1 cellular context compared by ENCODE assay signal in the genomic region with DNA sequence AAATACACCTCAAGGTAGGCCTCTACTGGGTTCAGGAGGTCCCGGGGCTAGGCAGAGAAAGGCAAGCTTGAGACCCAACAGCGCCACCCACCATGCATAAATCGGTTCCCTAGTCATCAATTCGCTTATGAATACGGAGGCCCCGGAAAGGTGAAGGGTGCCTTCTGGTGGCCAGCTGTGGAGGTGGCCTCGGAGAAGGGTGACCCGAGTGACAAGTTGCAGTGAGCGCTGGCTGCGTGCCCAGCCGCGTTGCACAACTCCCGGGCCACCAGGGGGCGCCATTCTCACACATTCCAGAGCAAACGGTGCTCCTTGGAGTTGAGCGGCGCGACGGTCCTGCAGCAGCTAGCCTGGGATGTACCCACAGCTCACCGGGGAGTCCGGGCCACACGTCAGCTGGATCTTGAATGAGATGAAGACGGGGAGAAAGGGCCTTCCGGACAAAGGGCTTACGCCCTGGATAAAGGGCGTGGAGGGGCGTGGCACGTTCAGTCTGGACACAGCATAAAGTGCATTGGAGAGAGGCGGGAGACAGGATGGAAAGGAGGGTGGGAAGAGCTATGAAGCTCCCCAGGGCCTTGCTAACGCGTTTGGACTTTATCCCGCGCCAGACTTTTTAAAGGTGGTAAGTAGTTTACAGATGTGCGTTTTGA.
TF ChIP-seq lines count a peak whose summit lies in the region.

No MANE protein-coding gene starts in this region.

TF ChIP-seq in HepG2, 621 proteins besides CTCF, POLR2A, EP300 and RAD21 (continued from another document and continues in another):
- TF ChIP-seq, protein P1, sequence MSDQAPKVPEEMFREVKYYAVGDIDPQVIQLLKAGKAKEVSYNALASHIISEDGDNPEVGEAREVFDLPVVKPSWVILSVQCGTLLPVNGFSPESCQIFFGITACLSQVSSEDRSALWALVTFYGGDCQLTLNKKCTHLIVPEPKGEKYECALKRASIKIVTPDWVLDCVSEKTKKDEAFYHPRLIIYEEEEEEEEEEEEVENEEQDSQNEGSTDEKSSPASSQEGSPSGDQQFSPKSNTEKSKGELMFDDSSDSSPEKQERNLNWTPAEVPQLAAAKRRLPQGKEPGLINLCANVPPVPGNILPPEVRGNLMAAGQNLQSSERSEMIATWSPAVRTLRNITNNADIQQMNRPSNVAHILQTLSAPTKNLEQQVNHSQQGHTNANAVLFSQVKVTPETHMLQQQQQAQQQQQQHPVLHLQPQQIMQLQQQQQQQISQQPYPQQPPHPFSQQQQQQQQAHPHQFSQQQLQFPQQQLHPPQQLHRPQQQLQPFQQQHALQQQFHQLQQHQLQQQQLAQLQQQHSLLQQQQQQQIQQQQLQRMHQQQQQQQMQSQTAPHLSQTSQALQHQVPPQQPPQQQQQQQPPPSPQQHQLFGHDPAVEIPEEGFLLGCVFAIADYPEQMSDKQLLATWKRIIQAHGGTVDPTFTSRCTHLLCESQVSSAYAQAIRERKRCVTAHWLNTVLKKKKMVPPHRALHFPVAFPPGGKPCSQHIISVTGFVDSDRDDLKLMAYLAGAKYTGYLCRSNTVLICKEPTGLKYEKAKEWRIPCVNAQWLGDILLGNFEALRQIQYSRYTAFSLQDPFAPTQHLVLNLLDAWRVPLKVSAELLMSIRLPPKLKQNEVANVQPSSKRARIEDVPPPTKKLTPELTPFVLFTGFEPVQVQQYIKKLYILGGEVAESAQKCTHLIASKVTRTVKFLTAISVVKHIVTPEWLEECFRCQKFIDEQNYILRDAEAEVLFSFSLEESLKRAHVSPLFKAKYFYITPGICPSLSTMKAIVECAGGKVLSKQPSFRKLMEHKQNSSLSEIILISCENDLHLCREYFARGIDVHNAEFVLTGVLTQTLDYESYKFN (CRISPR knock-in tag; conservative IDR thresholded peaks at IDR 0.05), result peak; percentile 78
- TF ChIP-seq RARA (CRISPR knock-in tag; IDR thresholded peaks at IDR 0.05) (peak; percentile 78), ZNF256 (CRISPR knock-in tag; conservative IDR thresholded peaks at IDR 0.05) (no peak), MTA1 (CRISPR knock-in tag; IDR thresholded peaks at IDR 0.05; ENCODE audit: borderline replicate concordance) (peak; percentile 96; the same call in 1 of the 2 replicates), DPF2 (CRISPR knock-in tag; IDR thresholded peaks at IDR 0.05; ENCODE audit: borderline replicate concordance, low read depth) (peak; percentile 82; the same call in 1 of the 2 replicates), ATRX (CRISPR knock-in tag; IDR thresholded peaks at IDR 0.05; ENCODE audit: borderline replicate concordance) (peak; percentile 36; the same call in 1 of the 2 replicates), ZNF768 (CRISPR knock-in tag; IDR thresholded peaks at IDR 0.05) (peak; percentile 81), ZNF549 (CRISPR knock-in tag; IDR thresholded peaks at IDR 0.05) (no peak), MZF1 (CRISPR knock-in tag; IDR thresholded peaks at IDR 0.05; ENCODE audit: borderline replicate concordance) (peak; percentile 25; the same call in 1 of the 2 replicates), ELK4 (CRISPR knock-in tag; IDR thresholded peaks at IDR 0.05; ENCODE audit: borderline replicate concordance) (no peak), BRF2 (CRISPR knock-in tag; IDR thresholded peaks at IDR 0.05) (peak; percentile 77), TOE1 (CRISPR knock-in tag; IDR thresholded peaks at IDR 0.05) (peak; percentile 89; the same call in 1 of the 2 replicates), ZNF672 (CRISPR knock-in tag; IDR thresholded peaks at IDR 0.05) (no peak), ISL2 (CRISPR knock-in tag; IDR thresholded peaks at IDR 0.05) (peak; percentile 80), ZNF749 (CRISPR knock-in tag; IDR thresholded peaks at IDR 0.05; ENCODE audit: borderline replicate concordance) (peak; percentile 75; the same call in 1 of the 2 replicates), HINFP (CRISPR knock-in tag; IDR thresholded peaks at IDR 0.05; ENCODE audit: low read depth) (peak; percentile 92; the same call in 1 of the 2 replicates), ZBTB7A (CRISPR knock-in tag; IDR thresholded peaks at IDR 0.05) (no peak), ZMYM4 (CRISPR knock-in tag; IDR thresholded peaks at IDR 0.05) (peak; percentile 99), PRPF4 (IDR thresholded peaks at IDR 0.05; ENCODE audit: low read depth, low read length, poor library complexity, severe bottlenecking) (no peak), NCOR1 (IDR thresholded peaks at IDR 0.05; ENCODE audit: borderline replicate concordance, low read length) (peak; percentile 66; the same call in 1 of the 2 replicates), GFI1 (CRISPR knock-in tag; IDR thresholded peaks at IDR 0.05; ENCODE audit: borderline replicate concordance) (peak; percentile 85), RFXAP (CRISPR knock-in tag; IDR thresholded peaks at IDR 0.05; ENCODE audit: borderline replicate concordance) (peak; percentile 86; the same call in 1 of the 2 replicates), ZSCAN30 (CRISPR knock-in tag; IDR thresholded peaks at IDR 0.05) (peak; percentile 71; the same call in 1 of the 2 replicates), GZF1 (CRISPR knock-in tag; IDR thresholded peaks at IDR 0.05) (peak; percentile 53; the same call in 1 of the 2 replicates), MTF1 (CRISPR knock-in tag; IDR thresholded peaks at IDR 0.05) (no peak), ZNF430 (CRISPR knock-in tag; IDR thresholded peaks at IDR 0.05) (no peak), STAT5B (CRISPR knock-in tag; IDR thresholded peaks at IDR 0.05) (peak; percentile 73; the same call in 1 of the 2 replicates), SSRP1 (CRISPR knock-in tag; IDR thresholded peaks at IDR 0.05) (peak; percentile 96)
- TF ChIP-seq, protein P2, sequence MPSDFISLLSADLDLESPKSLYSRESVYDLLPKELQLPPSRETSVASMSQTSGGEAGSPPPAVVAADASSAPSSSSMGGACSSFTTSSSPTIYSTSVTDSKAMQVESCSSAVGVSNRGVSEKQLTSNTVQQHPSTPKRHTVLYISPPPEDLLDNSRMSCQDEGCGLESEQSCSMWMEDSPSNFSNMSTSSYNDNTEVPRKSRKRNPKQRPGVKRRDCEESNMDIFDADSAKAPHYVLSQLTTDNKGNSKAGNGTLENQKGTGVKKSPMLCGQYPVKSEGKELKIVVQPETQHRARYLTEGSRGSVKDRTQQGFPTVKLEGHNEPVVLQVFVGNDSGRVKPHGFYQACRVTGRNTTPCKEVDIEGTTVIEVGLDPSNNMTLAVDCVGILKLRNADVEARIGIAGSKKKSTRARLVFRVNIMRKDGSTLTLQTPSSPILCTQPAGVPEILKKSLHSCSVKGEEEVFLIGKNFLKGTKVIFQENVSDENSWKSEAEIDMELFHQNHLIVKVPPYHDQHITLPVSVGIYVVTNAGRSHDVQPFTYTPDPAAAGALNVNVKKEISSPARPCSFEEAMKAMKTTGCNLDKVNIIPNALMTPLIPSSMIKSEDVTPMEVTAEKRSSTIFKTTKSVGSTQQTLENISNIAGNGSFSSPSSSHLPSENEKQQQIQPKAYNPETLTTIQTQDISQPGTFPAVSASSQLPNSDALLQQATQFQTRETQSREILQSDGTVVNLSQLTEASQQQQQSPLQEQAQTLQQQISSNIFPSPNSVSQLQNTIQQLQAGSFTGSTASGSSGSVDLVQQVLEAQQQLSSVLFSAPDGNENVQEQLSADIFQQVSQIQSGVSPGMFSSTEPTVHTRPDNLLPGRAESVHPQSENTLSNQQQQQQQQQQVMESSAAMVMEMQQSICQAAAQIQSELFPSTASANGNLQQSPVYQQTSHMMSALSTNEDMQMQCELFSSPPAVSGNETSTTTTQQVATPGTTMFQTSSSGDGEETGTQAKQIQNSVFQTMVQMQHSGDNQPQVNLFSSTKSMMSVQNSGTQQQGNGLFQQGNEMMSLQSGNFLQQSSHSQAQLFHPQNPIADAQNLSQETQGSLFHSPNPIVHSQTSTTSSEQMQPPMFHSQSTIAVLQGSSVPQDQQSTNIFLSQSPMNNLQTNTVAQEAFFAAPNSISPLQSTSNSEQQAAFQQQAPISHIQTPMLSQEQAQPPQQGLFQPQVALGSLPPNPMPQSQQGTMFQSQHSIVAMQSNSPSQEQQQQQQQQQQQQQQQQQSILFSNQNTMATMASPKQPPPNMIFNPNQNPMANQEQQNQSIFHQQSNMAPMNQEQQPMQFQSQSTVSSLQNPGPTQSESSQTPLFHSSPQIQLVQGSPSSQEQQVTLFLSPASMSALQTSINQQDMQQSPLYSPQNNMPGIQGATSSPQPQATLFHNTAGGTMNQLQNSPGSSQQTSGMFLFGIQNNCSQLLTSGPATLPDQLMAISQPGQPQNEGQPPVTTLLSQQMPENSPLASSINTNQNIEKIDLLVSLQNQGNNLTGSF (CRISPR knock-in tag; IDR thresholded peaks at IDR 0.05), result 0 out of 2 replicates have a peak, but pooled peaks have one; percentile 68
- TF ChIP-seq, protein P3, sequence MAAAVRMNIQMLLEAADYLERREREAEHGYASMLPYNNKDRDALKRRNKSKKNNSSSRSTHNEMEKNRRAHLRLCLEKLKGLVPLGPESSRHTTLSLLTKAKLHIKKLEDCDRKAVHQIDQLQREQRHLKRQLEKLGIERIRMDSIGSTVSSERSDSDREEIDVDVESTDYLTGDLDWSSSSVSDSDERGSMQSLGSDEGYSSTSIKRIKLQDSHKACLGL (CRISPR knock-in tag; IDR thresholded peaks at IDR 0.05), result 0 out of 2 replicates have a peak, but pooled peaks have one; percentile 13
- TF ChIP-seq, protein P4, sequence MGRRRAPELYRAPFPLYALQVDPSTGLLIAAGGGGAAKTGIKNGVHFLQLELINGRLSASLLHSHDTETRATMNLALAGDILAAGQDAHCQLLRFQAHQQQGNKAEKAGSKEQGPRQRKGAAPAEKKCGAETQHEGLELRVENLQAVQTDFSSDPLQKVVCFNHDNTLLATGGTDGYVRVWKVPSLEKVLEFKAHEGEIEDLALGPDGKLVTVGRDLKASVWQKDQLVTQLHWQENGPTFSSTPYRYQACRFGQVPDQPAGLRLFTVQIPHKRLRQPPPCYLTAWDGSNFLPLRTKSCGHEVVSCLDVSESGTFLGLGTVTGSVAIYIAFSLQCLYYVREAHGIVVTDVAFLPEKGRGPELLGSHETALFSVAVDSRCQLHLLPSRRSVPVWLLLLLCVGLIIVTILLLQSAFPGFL (CRISPR knock-in tag; IDR thresholded peaks at IDR 0.05), result no peak
- TF ChIP-seq, protein P5, sequence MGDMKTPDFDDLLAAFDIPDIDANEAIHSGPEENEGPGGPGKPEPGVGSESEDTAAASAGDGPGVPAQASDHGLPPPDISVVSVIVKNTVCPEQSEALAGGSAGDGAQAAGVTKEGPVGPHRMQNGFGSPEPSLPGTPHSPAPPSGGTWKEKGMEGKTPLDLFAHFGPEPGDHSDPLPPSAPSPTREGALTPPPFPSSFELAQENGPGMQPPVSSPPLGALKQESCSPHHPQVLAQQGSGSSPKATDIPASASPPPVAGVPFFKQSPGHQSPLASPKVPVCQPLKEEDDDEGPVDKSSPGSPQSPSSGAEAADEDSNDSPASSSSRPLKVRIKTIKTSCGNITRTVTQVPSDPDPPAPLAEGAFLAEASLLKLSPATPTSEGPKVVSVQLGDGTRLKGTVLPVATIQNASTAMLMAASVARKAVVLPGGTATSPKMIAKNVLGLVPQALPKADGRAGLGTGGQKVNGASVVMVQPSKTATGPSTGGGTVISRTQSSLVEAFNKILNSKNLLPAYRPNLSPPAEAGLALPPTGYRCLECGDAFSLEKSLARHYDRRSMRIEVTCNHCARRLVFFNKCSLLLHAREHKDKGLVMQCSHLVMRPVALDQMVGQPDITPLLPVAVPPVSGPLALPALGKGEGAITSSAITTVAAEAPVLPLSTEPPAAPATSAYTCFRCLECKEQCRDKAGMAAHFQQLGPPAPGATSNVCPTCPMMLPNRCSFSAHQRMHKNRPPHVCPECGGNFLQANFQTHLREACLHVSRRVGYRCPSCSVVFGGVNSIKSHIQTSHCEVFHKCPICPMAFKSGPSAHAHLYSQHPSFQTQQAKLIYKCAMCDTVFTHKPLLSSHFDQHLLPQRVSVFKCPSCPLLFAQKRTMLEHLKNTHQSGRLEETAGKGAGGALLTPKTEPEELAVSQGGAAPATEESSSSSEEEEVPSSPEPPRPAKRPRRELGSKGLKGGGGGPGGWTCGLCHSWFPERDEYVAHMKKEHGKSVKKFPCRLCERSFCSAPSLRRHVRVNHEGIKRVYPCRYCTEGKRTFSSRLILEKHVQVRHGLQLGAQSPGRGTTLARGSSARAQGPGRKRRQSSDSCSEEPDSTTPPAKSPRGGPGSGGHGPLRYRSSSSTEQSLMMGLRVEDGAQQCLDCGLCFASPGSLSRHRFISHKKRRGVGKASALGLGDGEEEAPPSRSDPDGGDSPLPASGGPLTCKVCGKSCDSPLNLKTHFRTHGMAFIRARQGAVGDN (CRISPR knock-in tag; IDR thresholded peaks at IDR 0.05), result peak; percentile 98
- TF ChIP-seq, protein P6, sequence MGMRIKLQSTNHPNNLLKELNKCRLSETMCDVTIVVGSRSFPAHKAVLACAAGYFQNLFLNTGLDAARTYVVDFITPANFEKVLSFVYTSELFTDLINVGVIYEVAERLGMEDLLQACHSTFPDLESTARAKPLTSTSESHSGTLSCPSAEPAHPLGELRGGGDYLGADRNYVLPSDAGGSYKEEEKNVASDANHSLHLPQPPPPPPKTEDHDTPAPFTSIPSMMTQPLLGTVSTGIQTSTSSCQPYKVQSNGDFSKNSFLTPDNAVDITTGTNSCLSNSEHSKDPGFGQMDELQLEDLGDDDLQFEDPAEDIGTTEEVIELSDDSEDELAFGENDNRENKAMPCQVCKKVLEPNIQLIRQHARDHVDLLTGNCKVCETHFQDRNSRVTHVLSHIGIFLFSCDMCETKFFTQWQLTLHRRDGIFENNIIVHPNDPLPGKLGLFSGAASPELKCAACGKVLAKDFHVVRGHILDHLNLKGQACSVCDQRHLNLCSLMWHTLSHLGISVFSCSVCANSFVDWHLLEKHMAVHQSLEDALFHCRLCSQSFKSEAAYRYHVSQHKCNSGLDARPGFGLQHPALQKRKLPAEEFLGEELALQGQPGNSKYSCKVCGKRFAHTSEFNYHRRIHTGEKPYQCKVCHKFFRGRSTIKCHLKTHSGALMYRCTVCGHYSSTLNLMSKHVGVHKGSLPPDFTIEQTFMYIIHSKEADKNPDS (CRISPR knock-in tag; IDR thresholded peaks at IDR 0.05), result peak; percentile 13
